1 cellular context compared by ENCODE assay signal in genomic region chr3:52770581-52771333, GRCh38.
TF ChIP-seq lines count a peak whose summit lies in the region.

TSS of gene NEK4 (minus strand) at chr3:52770940. CDS start at chr3:52770746, 194 bp downstream.

TF ChIP-seq in K562, 482 proteins besides CTCF, POLR2A, EP300 and RAD21 (continued from another document and continues in another):
- TF ChIP-seq ZBTB11 (CRISPR knock-in tag; IDR thresholded peaks at IDR 0.05), result peak in 2 of 3 experiments; percentile 13 to 90; a peak in 3 of 6 replicates
- peak; percentile 32; the same call in 1 of the 2 replicates for TF ChIP-seq L3MBTL2 (IDR thresholded peaks at IDR 0.05)
- TF ChIP-seq, protein P1, sequence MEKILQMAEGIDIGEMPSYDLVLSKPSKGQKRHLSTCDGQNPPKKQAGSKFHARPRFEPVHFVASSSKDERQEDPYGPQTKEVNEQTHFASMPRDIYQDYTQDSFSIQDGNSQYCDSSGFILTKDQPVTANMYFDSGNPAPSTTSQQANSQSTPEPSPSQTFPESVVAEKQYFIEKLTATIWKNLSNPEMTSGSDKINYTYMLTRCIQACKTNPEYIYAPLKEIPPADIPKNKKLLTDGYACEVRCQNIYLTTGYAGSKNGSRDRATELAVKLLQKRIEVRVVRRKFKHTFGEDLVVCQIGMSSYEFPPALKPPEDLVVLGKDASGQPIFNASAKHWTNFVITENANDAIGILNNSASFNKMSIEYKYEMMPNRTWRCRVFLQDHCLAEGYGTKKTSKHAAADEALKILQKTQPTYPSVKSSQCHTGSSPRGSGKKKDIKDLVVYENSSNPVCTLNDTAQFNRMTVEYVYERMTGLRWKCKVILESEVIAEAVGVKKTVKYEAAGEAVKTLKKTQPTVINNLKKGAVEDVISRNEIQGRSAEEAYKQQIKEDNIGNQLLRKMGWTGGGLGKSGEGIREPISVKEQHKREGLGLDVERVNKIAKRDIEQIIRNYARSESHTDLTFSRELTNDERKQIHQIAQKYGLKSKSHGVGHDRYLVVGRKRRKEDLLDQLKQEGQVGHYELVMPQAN (IDR thresholded peaks at IDR 0.05; ENCODE audit: borderline replicate concordance), result peak; percentile 87; the same call in 1 of the 2 replicates
- TF ChIP-seq ZBTB8A (IDR thresholded peaks at IDR 0.05; ENCODE audit: partially characterized antibody), result no peak
- peak; percentile 84 for TF ChIP-seq RFX1 (IDR thresholded peaks at IDR 0.05)
- TF ChIP-seq ETV1 (tag; conservative IDR thresholded peaks at IDR 0.05; ENCODE audit: low read depth), result 0 out of 2 replicates have a peak, but pooled peaks have one; percentile 15
- TF ChIP-seq TFAM (CRISPR knock-in tag; conservative IDR thresholded peaks at IDR 0.05), result no peak
- no peak for TF ChIP-seq HNRNPK (IDR thresholded peaks at IDR 0.05; ENCODE audit: low read depth, low read length, poor library complexity, severe bottlenecking)
- no peak for TF ChIP-seq MAFF (IDR thresholded peaks at IDR 0.05; ENCODE audit: low read length)
- TF ChIP-seq KDM4B (IDR thresholded peaks at IDR 0.05; ENCODE audit: borderline replicate concordance in 2 of 2, low read depth in 1 of 2), result no peak
- TF ChIP-seq PHF8 (IDR thresholded peaks at IDR 0.05; ENCODE audit: borderline replicate concordance, low read length), result peak; percentile 88
- 0 out of 2 replicates have a peak, but pooled peaks have one; percentile 24 for TF ChIP-seq SIN3B (IDR thresholded peaks at IDR 0.05; ENCODE audit: low read depth)
- peak; percentile 71; the same call in 1 of the 2 replicates for TF ChIP-seq GABPB1 (CRISPR knock-in tag; IDR thresholded peaks at IDR 0.05)
- TF ChIP-seq SMC3 (conservative IDR thresholded peaks at IDR 0.05; ENCODE audit: insufficient read depth, low read depth, low read length), result no peak
- TF ChIP-seq HDAC1 (IDR thresholded peaks at IDR 0.05), result peak in 1 of 2 experiments; percentile 88; a peak in 2 of 4 replicates
- no peak for TF ChIP-seq SIRT6 (IDR thresholded peaks at IDR 0.05; ENCODE audit: low read depth, low read length)
- no peak for TF ChIP-seq ZNF518B (CRISPR knock-in tag; IDR thresholded peaks at IDR 0.05)
- TF ChIP-seq, protein P2, sequence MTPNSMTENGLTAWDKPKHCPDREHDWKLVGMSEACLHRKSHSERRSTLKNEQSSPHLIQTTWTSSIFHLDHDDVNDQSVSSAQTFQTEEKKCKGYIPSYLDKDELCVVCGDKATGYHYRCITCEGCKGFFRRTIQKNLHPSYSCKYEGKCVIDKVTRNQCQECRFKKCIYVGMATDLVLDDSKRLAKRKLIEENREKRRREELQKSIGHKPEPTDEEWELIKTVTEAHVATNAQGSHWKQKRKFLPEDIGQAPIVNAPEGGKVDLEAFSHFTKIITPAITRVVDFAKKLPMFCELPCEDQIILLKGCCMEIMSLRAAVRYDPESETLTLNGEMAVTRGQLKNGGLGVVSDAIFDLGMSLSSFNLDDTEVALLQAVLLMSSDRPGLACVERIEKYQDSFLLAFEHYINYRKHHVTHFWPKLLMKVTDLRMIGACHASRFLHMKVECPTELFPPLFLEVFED (CRISPR knock-in tag; conservative IDR thresholded peaks at IDR 0.05), result no peak
- peak; percentile 47 for TF ChIP-seq EGR1 (conservative IDR thresholded peaks at IDR 0.05)
- no peak; the same call in 1 of the 2 replicates for TF ChIP-seq ELF1 (tag; IDR thresholded peaks at IDR 0.05)
- peak; percentile 42 for TF ChIP-seq ZNF316 (IDR thresholded peaks at IDR 0.05)
- TF ChIP-seq GMEB1 (CRISPR knock-in tag; IDR thresholded peaks at IDR 0.05), result peak; percentile 74
- no peak for TF ChIP-seq CHD1 (IDR thresholded peaks at IDR 0.05; ENCODE audit: low read length)
- peak; percentile 62 for TF ChIP-seq MBD2 (IDR thresholded peaks at IDR 0.05; ENCODE audit: borderline replicate concordance, low read depth)
- TF ChIP-seq, protein P3, sequence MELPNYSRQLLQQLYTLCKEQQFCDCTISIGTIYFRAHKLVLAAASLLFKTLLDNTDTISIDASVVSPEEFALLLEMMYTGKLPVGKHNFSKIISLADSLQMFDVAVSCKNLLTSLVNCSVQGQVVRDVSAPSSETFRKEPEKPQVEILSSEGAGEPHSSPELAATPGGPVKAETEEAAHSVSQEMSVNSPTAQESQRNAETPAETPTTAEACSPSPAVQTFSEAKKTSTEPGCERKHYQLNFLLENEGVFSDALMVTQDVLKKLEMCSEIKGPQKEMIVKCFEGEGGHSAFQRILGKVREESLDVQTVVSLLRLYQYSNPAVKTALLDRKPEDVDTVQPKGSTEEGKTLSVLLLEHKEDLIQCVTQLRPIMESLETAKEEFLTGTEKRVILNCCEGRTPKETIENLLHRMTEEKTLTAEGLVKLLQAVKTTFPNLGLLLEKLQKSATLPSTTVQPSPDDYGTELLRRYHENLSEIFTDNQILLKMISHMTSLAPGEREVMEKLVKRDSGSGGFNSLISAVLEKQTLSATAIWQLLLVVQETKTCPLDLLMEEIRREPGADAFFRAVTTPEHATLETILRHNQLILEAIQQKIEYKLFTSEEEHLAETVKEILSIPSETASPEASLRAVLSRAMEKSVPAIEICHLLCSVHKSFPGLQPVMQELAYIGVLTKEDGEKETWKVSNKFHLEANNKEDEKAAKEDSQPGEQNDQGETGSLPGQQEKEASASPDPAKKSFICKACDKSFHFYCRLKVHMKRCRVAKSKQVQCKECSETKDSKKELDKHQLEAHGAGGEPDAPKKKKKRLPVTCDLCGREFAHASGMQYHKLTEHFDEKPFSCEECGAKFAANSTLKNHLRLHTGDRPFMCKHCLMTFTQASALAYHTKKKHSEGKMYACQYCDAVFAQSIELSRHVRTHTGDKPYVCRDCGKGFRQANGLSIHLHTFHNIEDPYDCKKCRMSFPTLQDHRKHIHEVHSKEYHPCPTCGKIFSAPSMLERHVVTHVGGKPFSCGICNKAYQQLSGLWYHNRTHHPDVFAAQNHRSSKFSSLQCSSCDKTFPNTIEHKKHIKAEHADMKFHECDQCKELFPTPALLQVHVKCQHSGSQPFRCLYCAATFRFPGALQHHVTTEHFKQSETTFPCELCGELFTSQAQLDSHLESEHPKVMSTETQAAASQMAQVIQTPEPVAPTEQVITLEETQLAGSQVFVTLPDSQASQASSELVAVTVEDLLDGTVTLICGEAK (IDR thresholded peaks at IDR 0.05), result peak; percentile 63
- TF ChIP-seq, protein P3 (CRISPR knock-in tag; IDR thresholded peaks at IDR 0.05), result no peak
- peak in 1 of 2 experiments; percentile 53; a peak in 1 of 4 replicates for TF ChIP-seq MLLT1 (IDR thresholded peaks at IDR 0.05)
- TF ChIP-seq RB1 (IDR thresholded peaks at IDR 0.05; ENCODE audit: low read depth), result peak; percentile 59
- TF ChIP-seq ETV5 (CRISPR knock-in tag; IDR thresholded peaks at IDR 0.05; ENCODE audit: low read depth), result peak; percentile 54; the same call in 1 of the 2 replicates
- no peak for TF ChIP-seq YBX1 (IDR thresholded peaks at IDR 0.05)
- TF ChIP-seq POLR2B (IDR thresholded peaks at IDR 0.05; ENCODE audit: low read depth, partially characterized antibody), result peak; percentile 92
- peak; percentile 21; the same call in 1 of the 2 replicates for TF ChIP-seq HNRNPL (IDR thresholded peaks at IDR 0.05; ENCODE audit: low read depth, low read length)
- TF ChIP-seq SMARCA5 (IDR thresholded peaks at IDR 0.05), result no peak
